ENCODE assay signal across 2 cellular contexts in the genomic region with DNA sequence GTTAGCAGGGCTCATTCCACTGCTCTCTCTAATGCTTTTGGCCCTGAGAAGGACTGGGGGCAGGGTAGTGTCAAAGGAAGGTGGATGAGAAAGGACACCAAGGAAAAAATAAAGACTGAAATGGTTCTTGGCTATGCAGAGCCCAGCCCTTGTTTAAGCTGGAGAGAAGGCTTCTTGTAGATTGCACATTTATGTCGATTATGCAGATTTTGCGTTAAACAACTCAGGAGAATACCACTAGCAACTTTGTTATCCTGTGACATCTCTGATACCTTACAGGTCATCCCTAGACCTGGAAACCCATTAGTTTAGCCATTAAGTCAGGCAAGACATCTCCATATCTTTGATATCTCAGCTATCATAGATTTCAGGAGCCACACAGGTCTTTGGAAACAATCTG.
TF ChIP-seq lines count a peak whose summit lies in the region.

No MANE protein-coding gene starts in this region.

TF ChIP-seq in IMR-90, 13 proteins besides CTCF, POLR2A, EP300 and RAD21:
- TF ChIP-seq MAFK (IDR thresholded peaks at IDR 0.05; ENCODE audit: low read depth, low read length) (peak; percentile 37; the same call in 1 of the 2 replicates), RCOR1 (IDR thresholded peaks at IDR 0.05; ENCODE audit: insufficient replicate concordance, low read length) (no peak)

TF ChIP-seq in K562, 482 proteins besides CTCF, POLR2A, EP300 and RAD21:
- TF ChIP-seq THRAP3 (IDR thresholded peaks at IDR 0.05; ENCODE audit: borderline replicate concordance) (no peak), ZNF316 (IDR thresholded peaks at IDR 0.05) (peak; percentile 68; the same call in 1 of the 2 replicates), C11orf30 (IDR thresholded peaks at IDR 0.05; ENCODE audit: low read depth) (peak; percentile 49; the same call in 1 of the 2 replicates)
